8 cellular contexts compared by ENCODE assay signal in the genomic region with DNA sequence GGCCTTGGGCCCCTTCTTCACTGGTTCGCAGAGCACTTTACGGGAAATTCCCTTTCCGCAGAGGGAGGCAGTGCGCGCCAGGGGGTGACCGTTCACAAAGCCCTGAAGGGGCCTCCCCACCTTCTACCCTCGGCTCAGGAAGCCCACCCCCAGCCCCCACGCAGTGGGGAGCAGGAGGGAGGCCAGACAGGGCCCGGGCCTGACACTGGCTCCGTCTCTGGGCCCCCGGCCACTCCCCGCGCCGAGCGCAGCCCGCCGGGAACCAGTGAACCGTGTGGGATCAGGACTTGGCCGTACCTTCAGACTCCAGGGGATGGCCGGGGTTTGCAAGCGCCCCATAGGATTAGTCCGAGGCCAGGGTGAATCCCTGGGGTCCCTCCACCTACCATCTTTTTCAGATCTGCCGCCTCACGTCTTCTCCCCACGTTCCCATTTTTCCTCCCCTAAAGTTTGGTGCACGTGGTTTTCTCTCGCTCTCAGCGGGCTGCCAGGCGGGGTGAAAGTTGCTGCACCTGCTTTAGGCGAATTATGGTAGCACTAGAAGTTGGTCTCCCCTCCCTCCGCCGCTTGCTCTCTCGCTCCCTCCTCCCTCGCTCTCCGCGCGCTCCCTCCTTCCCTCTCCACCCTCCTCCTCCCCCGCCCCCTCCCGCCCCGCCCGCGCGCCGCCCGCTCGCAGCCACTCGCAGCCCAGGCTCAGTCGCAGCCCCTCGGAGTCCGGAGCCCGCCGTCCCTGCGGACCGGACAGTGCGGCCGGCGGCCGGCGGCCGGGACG. TPM values are rescaled to one million over a fixed set of nuclear protein-coding genes. Genes with fewer than 3 reads are reported as not detected.
DNase-seq lines count a peak whose midpoint lies in the region; ATAC-seq, FAIRE-seq and TF ChIP-seq lines count a peak whose summit lies in the region.

Gene FOXP4, plus strand, starts transcription at position 679 of the 772 bp plus-strand sequence. CDS start 19,380 bp downstream, outside the sequence.

- peaks cover 7 to 37% (median 13%) of the 10 kb centered on the region in 5 donors for H3K27me3 Mint-ChIP-seq in naive thymus-derived CD8-positive, alpha-beta T cell
- no peaks in the 10 kb centered on the region for H3K27me3 Mint-ChIP-seq in stimulated activated naive B cell treated with anti-CD40 and anti-IgM and Interleukin-4, amounts not matched to agents 10 μg/mL and 1 μg/mL and 100 μg/mL, for 72 hours

- H3K9me3 ChIP-seq in KOPT-K1 (ENCODE audit: insufficient read depth, low read length, poor library complexity, severe bottlenecking) (no peaks in the 10 kb centered on the region), fibroblast of lung (ENCODE audit: control insufficient read depth, insufficient read depth, low read depth, low read length) (no peaks in the 10 kb centered on the region)

- peak within 1 kb of the TSS in 8 of 10 donors; percentile 16 to 91 (median 60) for H3K27ac Mint-ChIP-seq in naive thymus-derived CD8-positive, alpha-beta T cell
- H3K27ac Mint-ChIP-seq in stimulated activated naive B cell treated with anti-CD40 and anti-IgM and Interleukin-4, amounts not matched to agents 10 μg/mL and 1 μg/mL and 100 μg/mL, for 72 hours: peak within 1 kb of the TSS; percentile 87

- H3K36me3 ChIP-seq in KOPT-K1 (ENCODE audit: insufficient read depth, low read length): peaks cover 3% of the 10 kb centered on the region; the same call in 1 of the 2 replicates
- H3K36me3 ChIP-seq in fibroblast of lung (ENCODE audit: control insufficient read depth, insufficient read depth, low read length): no peaks in the 10 kb centered on the region

- peak within 1 kb of the TSS; percentile 30 for H3K9ac ChIP-seq in fibroblast of lung (ENCODE audit: insufficient read depth, low read length)

- H3K4me1 Mint-ChIP-seq in naive thymus-derived CD8-positive, alpha-beta T cell: peaks cover 3 to 37% (median 25%) of the 10 kb centered on the region in 4 donors
- H3K4me1 Mint-ChIP-seq in stimulated activated naive B cell treated with anti-CD40 and anti-IgM and Interleukin-4, amounts not matched to agents 10 μg/mL and 1 μg/mL and 100 μg/mL, for 72 hours: peaks cover 20 to 48% of the 10 kb centered on the region in 2 donors

- no peak for FAIRE-seq in RCC 7860 (lab: Jason Lieb, UNC)

- H3K27me3 ChIP-seq in fibroblast of lung (ENCODE audit: control insufficient read depth, insufficient read depth, low read length): peaks cover 20% of the 10 kb centered on the region

- H4K20me1 ChIP-seq in fibroblast of lung (ENCODE audit: control insufficient read depth, extremely low read depth, insufficient read depth, low read length): no peaks in the 10 kb centered on the region

- H3K36me3 Mint-ChIP-seq in naive thymus-derived CD8-positive, alpha-beta T cell: peaks cover 0 to under 1% (median 0%) of the 10 kb centered on the region in 3 donors
- peaks cover 0 to 8% of the 10 kb centered on the region in 2 donors for H3K36me3 Mint-ChIP-seq in stimulated activated naive B cell treated with anti-CD40 and anti-IgM and Interleukin-4, amounts not matched to agents 10 μg/mL and 1 μg/mL and 100 μg/mL, for 72 hours

- peaks cover 3% of the 10 kb centered on the region for H3K79me2 ChIP-seq in fibroblast of lung (ENCODE audit: control insufficient read depth, insufficient read depth, low read length)

- H3K27ac ChIP-seq in KOPT-K1 (ENCODE audit: low read depth, low read length, poor library complexity, severe bottlenecking) (peak within 1 kb of the TSS; percentile 74), fibroblast of lung (ENCODE audit: insufficient read depth, low read length) (no peak within 1 kb of the TSS)

- H3K4me1 ChIP-seq in fibroblast of lung (ENCODE audit: control insufficient read depth, extremely low read depth, insufficient read depth, low read length): peaks cover 2% of the 10 kb centered on the region

- ATAC-seq in GM21786 (IDR thresholded peaks at IDR 0.05; ENCODE audit: unreplicated experiment): peak; percentile 69
- ATAC-seq in naive thymus-derived CD8-positive, alpha-beta T cell: peak; percentile 79 to 90
- ATAC-seq in stimulated activated naive B cell treated with anti-CD40 and anti-IgM and Interleukin-4, amounts not matched to agents 10 μg/mL and 1 μg/mL and 100 μg/mL, for 72 hours (replicated peaks): peak; percentile 83 to 86

- peak within 1 kb of the TSS; percentile 97 for H3K4me2 ChIP-seq in fibroblast of lung (ENCODE audit: extremely low read depth, insufficient read depth, low read length)

- H3K4me3 Mint-ChIP-seq in naive thymus-derived CD8-positive, alpha-beta T cell: peak within 1 kb of the TSS; percentile 84 to 96 (median 92)
- H3K4me3 Mint-ChIP-seq in stimulated activated naive B cell treated with anti-CD40 and anti-IgM and Interleukin-4, amounts not matched to agents 10 μg/mL and 1 μg/mL and 100 μg/mL, for 72 hours: peak within 1 kb of the TSS; percentile 93 to 95

- H3K4me3 ChIP-seq in fibroblast of lung (replicated peaks in 1 of 4; ENCODE audit: control extremely low read depth in 1 of 4, insufficient read depth in 1 of 4, low read depth in 3 of 4, low read length in 4 of 4): peak within 1 kb of the TSS; percentile 76 to 81 (median 80)

- DNase-seq in DMS79 treated with DMSO at 0.1 percent for 48 hours (lab: John Stamatoyannopoulos, UW) (peak; percentile 90), RCC 7860 (ENCODE audit: low spot score) (peak; percentile 75), activated T-helper 1 cell treated with Interleukin-2 at 50 U/mL for 16 hours (ENCODE audit: low read depth) (peak; percentile 68), fibroblast of lung (ENCODE audit: low read depth in 2 of 2) (peak; percentile 95 to 97)
- DNase-seq in naive thymus-derived CD8-positive, alpha-beta T cell: peak; percentile 66 to 90 (median 76)
- DNase-seq in stimulated activated naive B cell treated with anti-CD40 and anti-IgM and Interleukin-4, amounts not matched to agents 10 μg/mL and 1 μg/mL and 100 μg/mL, for 72 hours: peak; percentile 86

- no peaks in the 10 kb centered on the region for H3K9me3 Mint-ChIP-seq in naive thymus-derived CD8-positive, alpha-beta T cell
- H3K9me3 Mint-ChIP-seq in stimulated activated naive B cell treated with anti-CD40 and anti-IgM and Interleukin-4, amounts not matched to agents 10 μg/mL and 1 μg/mL and 100 μg/mL, for 72 hours: no peaks in the 10 kb centered on the region

- no peak for TF ChIP-seq CTCF in fibroblast of lung (conservative IDR thresholded peaks at IDR 0.05 in 1 of 2, IDR thresholded peaks at IDR 0.05 in 1 of 2; ENCODE audit: low read depth in 1 of 2, low read length in 2 of 2)

- POLR2A ChIA-PET in naive thymus-derived CD8-positive, alpha-beta T cell (lab: Charles Lee): interaction anchor here (1.1 kb wide), 1 partner anchor 118 kb away, joined by 3 read pairs; no protein-coding TSS in a partner anchor

- peak within 1 kb of the TSS; percentile 70 for H2AFZ ChIP-seq in fibroblast of lung (ENCODE audit: low read length)

RNA-seq across cellular contexts. Expression of gene FOXP4, which starts in this region (rescaled TPM):
- 1.3 and 1.8 TPM in 2 replicates for total RNA-seq in fibroblast of lung
- polyA plus RNA-seq in fibroblast of lung: 0.81 and 1.9 TPM in 2 replicates
- 5.7 and 10.0 TPM in 2 replicates for polyA plus RNA-seq in fibroblast of lung (2012)
- 2.9 and 8.0 TPM in 2 replicates for polyA minus RNA-seq in fibroblast of lung (ENCODE audit: low replicate concordance)
- 1 to 10 TPM; 3.9 to 5.1 TPM for total RNA-seq in naive thymus-derived CD8-positive, alpha-beta T cell
- polyA plus RNA-seq in naive thymus-derived CD8-positive, alpha-beta T cell: under 1 TPM; 0.07 to 0.19 (median 0.15) TPM
